ENCODE assay signal across 8 cellular contexts in genomic region chr16:21514474-21514840, GRCh38.
DNase-seq lines count a peak whose midpoint lies in the region; ATAC-seq, FAIRE-seq and TF ChIP-seq lines count a peak whose summit lies in the region.
"Not testable (repeated sequence)": the region's sequence is repeated elsewhere in the genome, so short reads cannot be mapped to it uniquely, and the experiment has no call there.

No MANE protein-coding gene starts in this region.

- H3K4me3 ChIP-seq in BLaER1; endodermal cell (ENCODE audit: low read length); keratinocyte (ENCODE audit: control insufficient read depth in 2 of 3, extremely low read depth in 1 of 3, insufficient read depth in 2 of 3, low read depth in 1 of 3, low read length in 3 of 3): not testable (repeated sequence)
- H3K4me3 ChIP-seq in HFF-Myc (replicated peaks; ENCODE audit: low read depth, low read length) = peak overlapping the region; percentile 19
- peak overlapping the region; percentile 29 to 40 for H3K4me3 ChIP-seq in stomach smooth muscle (ENCODE audit: low read length in 2 of 2)

- DNase-seq in HFF-Myc (ENCODE audit: extremely low read depth, low read depth); activated naive CD4-positive, alpha-beta T cell treated with anti-CD3 and anti-CD28 coated beads, Interleukin-2, amount 50 U/mL, for 72 hours (ENCODE audit: low spot score in 2 of 2); endodermal cell; keratinocyte (ENCODE audit: low read depth, low spot score); progenitor cell of endocrine pancreas (ENCODE audit: low spot score, unreplicated experiment): not testable (repeated sequence)

- peaks cover 37% of the 10 kb centered on the region for H3K36me3 ChIP-seq in BLaER1
- peaks cover 33% of the 10 kb centered on the region for H3K36me3 ChIP-seq in endodermal cell (ENCODE audit: control insufficient read depth, insufficient read depth, low read length)
- peaks cover 12 to 16% of the 10 kb centered on the region in 2 experiments for H3K36me3 ChIP-seq in keratinocyte (ENCODE audit: control insufficient read depth in 2 of 2, extremely low read depth in 1 of 2, insufficient read depth in 2 of 2, low read length in 2 of 2)
- H3K36me3 ChIP-seq in stomach smooth muscle (ENCODE audit: control insufficient read depth in 2 of 2, insufficient read depth in 2 of 2, low read length in 2 of 2) = not testable (repeated sequence)

- WGBS in endodermal cell (ENCODE audit: insufficient coverage in 1 of 2, insufficient read length in 1 of 2), 2 experiments = 96% methylated on average over 13 of the region's 14 CpGs; no CpG with 5 or more reads in 1 of the 2 experiments

- not testable (repeated sequence) for H3K27me3 ChIP-seq in BLaER1; endodermal cell (ENCODE audit: control insufficient read depth, insufficient read depth, low read length, poor library complexity, severe bottlenecking); keratinocyte (ENCODE audit: control insufficient read depth, extremely low read depth, insufficient read depth, low read length); stomach smooth muscle (ENCODE audit: control insufficient read depth in 1 of 2, insufficient read depth in 2 of 2, low read length in 2 of 2)

- peaks cover 30% of the 10 kb centered on the region for H3K27me3 Mint-ChIP-seq in endodermal cell (ENCODE audit: insufficient read depth)
- H3K27me3 Mint-ChIP-seq in progenitor cell of endocrine pancreas = not testable (repeated sequence)

- H3K4me3 Mint-ChIP-seq in endodermal cell = peak overlapping the region; percentile 95
- H3K4me3 Mint-ChIP-seq in progenitor cell of endocrine pancreas (ENCODE audit: low read depth) = not testable (repeated sequence)

- not testable (repeated sequence) for H3K27ac ChIP-seq in BLaER1; endodermal cell (ENCODE audit: low read depth, low read length)
- H3K27ac ChIP-seq in VCaP (peak overlapping the region; percentile 67), keratinocyte (ENCODE audit: control insufficient read depth, insufficient read depth, low read length) (peak overlapping the region; percentile 1), stomach smooth muscle (ENCODE audit: low read length) (peak overlapping the region; percentile 69)

- peaks cover 13% of the 10 kb centered on the region for H3K9me1 ChIP-seq in keratinocyte (ENCODE audit: control insufficient read depth, extremely low read depth, insufficient read depth, low read length)

- H3K4me2 ChIP-seq in BLaER1 (peak overlapping the region; percentile 93), keratinocyte (ENCODE audit: control insufficient read depth, extremely low read depth, insufficient read depth, low read depth, low read length) (peak overlapping the region; percentile 45)

- not testable (repeated sequence) for H3K9me3 Mint-ChIP-seq in activated naive CD4-positive, alpha-beta T cell treated with anti-CD3 and anti-CD28 coated beads, Interleukin-2, amount 50 U/mL, for 72 hours; endodermal cell; progenitor cell of endocrine pancreas (ENCODE audit: low read depth)

- TF ChIP-seq CTCF in HFF-Myc (IDR thresholded peaks at IDR 0.05; ENCODE audit: low read depth, low read length, missing control alignments); VCaP (conservative IDR thresholded peaks at IDR 0.05); endodermal cell (conservative IDR thresholded peaks at IDR 0.05); keratinocyte (optimal IDR thresholded peaks at IDR 0.05 in 1 of 3, IDR thresholded peaks at IDR 0.05 in 1 of 3, conservative IDR thresholded peaks at IDR 0.05 in 1 of 3; ENCODE audit: extremely low read depth in 1 of 3, insufficient read depth in 2 of 3, low read length in 3 of 3); progenitor cell of endocrine pancreas (IDR thresholded peaks at IDR 0.05; ENCODE audit: unreplicated experiment): not testable (repeated sequence)

- dilution Hi-C loops in keratinocyte (cut with MboI; ENCODE audit: extremely low pct_ligation_motif_present, low sequenced_read_pairs) = not testable (repeated sequence)

- not testable (repeated sequence) for H3K9me3 ChIP-seq in BLaER1; endodermal cell (ENCODE audit: control insufficient read depth, low read length); keratinocyte (ENCODE audit: control insufficient read depth, low read depth, low read length); stomach smooth muscle (ENCODE audit: control insufficient read depth in 2 of 2, low read length in 2 of 2)

- H4K20me1 ChIP-seq in BLaER1 (peaks cover 100% of the 10 kb centered on the region), keratinocyte (ENCODE audit: control insufficient read depth, extremely low read depth, insufficient read depth, low read length) (peaks cover 61% of the 10 kb centered on the region)

- not testable (repeated sequence) for ATAC-seq in activated naive CD4-positive, alpha-beta T cell treated with anti-CD3 and anti-CD28 coated beads, Interleukin-2, amount 50 U/mL, for 72 hours

- H3K36me3 Mint-ChIP-seq in activated naive CD4-positive, alpha-beta T cell treated with anti-CD3 and anti-CD28 coated beads, Interleukin-2, amount 50 U/mL, for 72 hours = peaks cover 16 to 37% of the 10 kb centered on the region in 2 donors
- H3K36me3 Mint-ChIP-seq in endodermal cell (ENCODE audit: low read depth) = peaks cover 41% of the 10 kb centered on the region
- not testable (repeated sequence) for H3K36me3 Mint-ChIP-seq in progenitor cell of endocrine pancreas (ENCODE audit: insufficient read depth)

- not testable (repeated sequence) for FAIRE-seq in keratinocyte (lab: Jason Lieb, UNC)

- H3K4me1 ChIP-seq in BLaER1 = peaks cover 86% of the 10 kb centered on the region
- not testable (repeated sequence) for H3K4me1 ChIP-seq in endodermal cell (ENCODE audit: control insufficient read depth, insufficient read depth, low read length)
- peaks cover 43% of the 10 kb centered on the region for H3K4me1 ChIP-seq in keratinocyte (ENCODE audit: control insufficient read depth, extremely low read depth, insufficient read depth, low read length)
- H3K4me1 ChIP-seq in stomach smooth muscle (ENCODE audit: control insufficient read depth, insufficient read depth, low read length) = peaks cover 60% of the 10 kb centered on the region

- H2AFZ ChIP-seq in keratinocyte (ENCODE audit: control insufficient read depth, low read length) = not testable (repeated sequence)

- H3K9ac ChIP-seq in BLaER1; endodermal cell (ENCODE audit: extremely low read depth, low read length, poor library complexity, severe bottlenecking): not testable (repeated sequence)
- peak overlapping the region; percentile 56 for H3K9ac ChIP-seq in keratinocyte (ENCODE audit: control insufficient read depth, extremely low read depth, insufficient read depth, low read length)
- H3K9ac ChIP-seq in stomach smooth muscle (ENCODE audit: low read length in 2 of 2) = peak overlapping the region in 1 of 2 donors; percentile 41

- H3K4me1 Mint-ChIP-seq in endodermal cell = peaks cover 58% of the 10 kb centered on the region
- peaks cover 52% of the 10 kb centered on the region for H3K4me1 Mint-ChIP-seq in progenitor cell of endocrine pancreas (ENCODE audit: low read depth)

- H3K27ac Mint-ChIP-seq in activated naive CD4-positive, alpha-beta T cell treated with anti-CD3 and anti-CD28 coated beads, Interleukin-2, amount 50 U/mL, for 72 hours = peak overlapping the region; percentile 83 to 97
- H3K27ac Mint-ChIP-seq in endodermal cell = not testable (repeated sequence)
- H3K27ac Mint-ChIP-seq in progenitor cell of endocrine pancreas = peak overlapping the region; percentile 64

- peaks cover 88% of the 10 kb centered on the region for H3K79me2 ChIP-seq in keratinocyte (ENCODE audit: control insufficient read depth, insufficient read depth, low read length)
